ENCODE assay signal across 8 cellular contexts in genomic region chr19:19202707-19203011, GRCh38. TPM values are rescaled to one million over a fixed set of nuclear protein-coding genes. Genes with fewer than 3 reads are reported as not detected.
DNase-seq lines count a peak whose midpoint lies in the region; ATAC-seq and TF ChIP-seq lines count a peak whose summit lies in the region.

No MANE protein-coding gene starts in this region.

- H3K27ac ChIP-seq in VCaP (peak overlapping the region; percentile 60; the same call in 1 of the 2 replicates), right atrium auricular region (peak overlapping the region; percentile 68 to 79)

- H3K36me3 ChIP-seq in right atrium auricular region = peaks cover 8% of the 10 kb centered on the region

- H3K4me3 Mint-ChIP-seq in activated CD4-positive, alpha-beta T cell treated with anti-CD3 and anti-CD28 coated beads, Interleukin-2, amount 10 ng/mL, durations not matched to agents 24 days and 14 days = peak overlapping the region; percentile 95
- H3K4me3 Mint-ChIP-seq in stimulated activated memory B cell treated with anti-CD40 and anti-IgM and Interleukin-4, amounts not matched to agents 10 μg/mL and 1 μg/mL and 100 μg/mL, for 72 hours = peak overlapping the region; percentile 89

- H3K36me3 Mint-ChIP-seq in activated CD4-positive, alpha-beta T cell treated with anti-CD3 and anti-CD28 coated beads, Interleukin-2, amount 10 ng/mL, durations not matched to agents 24 days and 14 days (ENCODE audit: low read depth) = peaks cover 20% of the 10 kb centered on the region
- peaks cover 19% of the 10 kb centered on the region for H3K36me3 Mint-ChIP-seq in stimulated activated memory B cell treated with anti-CD40 and anti-IgM and Interleukin-4, amounts not matched to agents 10 μg/mL and 1 μg/mL and 100 μg/mL, for 72 hours

- TF ChIP-seq CTCF in VCaP (conservative IDR thresholded peaks at IDR 0.05) (no peak), right atrium auricular region (IDR thresholded peaks at IDR 0.05) (no peak)

- intact Hi-C loops in activated CD4-positive, alpha-beta T cell treated with anti-CD3 and anti-CD28 coated beads, Interleukin-2, amount 10 ng/mL, durations not matched to agents 24 days and 14 days (cut with micrococcal nuclease) = loop anchor here (1.0 to 2.0 kb wide), 2 partner anchors 10 to 64 kb away; partner anchors contain the start of genes BORCS8, RFXANK and TMEM161A

- ATAC-seq in stimulated activated memory B cell treated with anti-CD40 and anti-IgM and Interleukin-4, amounts not matched to agents 10 μg/mL and 1 μg/mL and 100 μg/mL, for 72 hours = peak; percentile 1
- ATAC-seq in HG03280 (IDR thresholded peaks at IDR 0.05; ENCODE audit: unreplicated experiment) = no peak

- H3K4me1 Mint-ChIP-seq in activated CD4-positive, alpha-beta T cell treated with anti-CD3 and anti-CD28 coated beads, Interleukin-2, amount 10 ng/mL, durations not matched to agents 24 days and 14 days = peaks cover 26% of the 10 kb centered on the region
- peaks cover 57% of the 10 kb centered on the region for H3K4me1 Mint-ChIP-seq in stimulated activated memory B cell treated with anti-CD40 and anti-IgM and Interleukin-4, amounts not matched to agents 10 μg/mL and 1 μg/mL and 100 μg/mL, for 72 hours

- H3K9me3 Mint-ChIP-seq in activated CD4-positive, alpha-beta T cell treated with anti-CD3 and anti-CD28 coated beads, Interleukin-2, amount 10 ng/mL, durations not matched to agents 24 days and 14 days = peaks cover 6% of the 10 kb centered on the region
- peaks cover 7% of the 10 kb centered on the region for H3K9me3 Mint-ChIP-seq in stimulated activated memory B cell treated with anti-CD40 and anti-IgM and Interleukin-4, amounts not matched to agents 10 μg/mL and 1 μg/mL and 100 μg/mL, for 72 hours

- H3K9me3 ChIP-seq in right atrium auricular region = no peaks in the 10 kb centered on the region

- H3K27me3 Mint-ChIP-seq in activated CD4-positive, alpha-beta T cell treated with anti-CD3 and anti-CD28 coated beads, Interleukin-2, amount 10 ng/mL, durations not matched to agents 24 days and 14 days = no peaks in the 10 kb centered on the region
- H3K27me3 Mint-ChIP-seq in stimulated activated memory B cell treated with anti-CD40 and anti-IgM and Interleukin-4, amounts not matched to agents 10 μg/mL and 1 μg/mL and 100 μg/mL, for 72 hours = peaks cover 26% of the 10 kb centered on the region

- no peaks in the 10 kb centered on the region for H3K27me3 ChIP-seq in right atrium auricular region

- DNase-seq in activated CD4-positive, alpha-beta T cell treated with anti-CD3 and anti-CD28 coated beads, Interleukin-2, amount 10 ng/mL, durations not matched to agents 24 days and 14 days = no peak
- DNase-seq in activated CD4-positive, alpha-beta T cell treated with anti-CD3 and anti-CD28 coated beads for 1 hour = no peak
- no peak for DNase-seq in right atrium auricular region (ENCODE audit: low spot score)
- DNase-seq in NCI-H2196 (lab: John Stamatoyannopoulos, UW; ENCODE audit: unreplicated experiment) = no peak
- no peak for DNase-seq in NCI-H1048 (lab: John Stamatoyannopoulos, UW)

- peak overlapping the region; percentile 90 for H3K27ac Mint-ChIP-seq in activated CD4-positive, alpha-beta T cell treated with anti-CD3 and anti-CD28 coated beads, Interleukin-2, amount 10 ng/mL, durations not matched to agents 24 days and 14 days
- peak overlapping the region; percentile 91 for H3K27ac Mint-ChIP-seq in stimulated activated memory B cell treated with anti-CD40 and anti-IgM and Interleukin-4, amounts not matched to agents 10 μg/mL and 1 μg/mL and 100 μg/mL, for 72 hours

- peak overlapping the region; percentile 59 to 66 for H3K4me3 ChIP-seq in right atrium auricular region

- H3K4me1 ChIP-seq in right atrium auricular region = peaks cover 0 to 13% of the 10 kb centered on the region in 2 donors

RNA-seq across cellular contexts. Expression of gene NR2C2AP, which starts 0.6 kb away (rescaled TPM):
- total RNA-seq in activated CD4-positive, alpha-beta T cell treated with anti-CD3 and anti-CD28 coated beads, Interleukin-2, amount 10 ng/mL, durations not matched to agents 24 days and 14 days = 48.3 and 52.3 TPM in 2 replicates
- total RNA-seq in right atrium auricular region = 1 to 10 TPM; 4.3 to 8.1 TPM

RNA-seq across cellular contexts. Expression of gene NCAN, which starts 9.1 kb away (rescaled TPM):
- total RNA-seq in activated CD4-positive, alpha-beta T cell treated with anti-CD3 and anti-CD28 coated beads, Interleukin-2, amount 10 ng/mL, durations not matched to agents 24 days and 14 days = 0.02 TPM in 1 of 2 replicates, not detected in the other
- not detected for total RNA-seq in right atrium auricular region

RNA-seq across cellular contexts. Expression of gene RFXANK, which starts 10.6 kb away (rescaled TPM):
- 111 and 113 TPM in 2 replicates for total RNA-seq in activated CD4-positive, alpha-beta T cell treated with anti-CD3 and anti-CD28 coated beads, Interleukin-2, amount 10 ng/mL, durations not matched to agents 24 days and 14 days
- 10 to 100 TPM; 20.1 to 36.6 TPM for total RNA-seq in right atrium auricular region

RNA-seq across cellular contexts. Expression of gene BORCS8, which starts 10.7 kb away (rescaled TPM):
- total RNA-seq in activated CD4-positive, alpha-beta T cell treated with anti-CD3 and anti-CD28 coated beads, Interleukin-2, amount 10 ng/mL, durations not matched to agents 24 days and 14 days = 34.8 and 38.9 TPM in 2 replicates
- total RNA-seq in right atrium auricular region = 10 to 100 TPM; 16.5 to 20.0 TPM

RNA-seq across cellular contexts. Expression of gene MEF2B, which starts 32.6 kb away (rescaled TPM):
- 2.9 and 3.0 TPM in 2 replicates for total RNA-seq in activated CD4-positive, alpha-beta T cell treated with anti-CD3 and anti-CD28 coated beads, Interleukin-2, amount 10 ng/mL, durations not matched to agents 24 days and 14 days
- not detected for total RNA-seq in right atrium auricular region
